In the genomic region with DNA sequence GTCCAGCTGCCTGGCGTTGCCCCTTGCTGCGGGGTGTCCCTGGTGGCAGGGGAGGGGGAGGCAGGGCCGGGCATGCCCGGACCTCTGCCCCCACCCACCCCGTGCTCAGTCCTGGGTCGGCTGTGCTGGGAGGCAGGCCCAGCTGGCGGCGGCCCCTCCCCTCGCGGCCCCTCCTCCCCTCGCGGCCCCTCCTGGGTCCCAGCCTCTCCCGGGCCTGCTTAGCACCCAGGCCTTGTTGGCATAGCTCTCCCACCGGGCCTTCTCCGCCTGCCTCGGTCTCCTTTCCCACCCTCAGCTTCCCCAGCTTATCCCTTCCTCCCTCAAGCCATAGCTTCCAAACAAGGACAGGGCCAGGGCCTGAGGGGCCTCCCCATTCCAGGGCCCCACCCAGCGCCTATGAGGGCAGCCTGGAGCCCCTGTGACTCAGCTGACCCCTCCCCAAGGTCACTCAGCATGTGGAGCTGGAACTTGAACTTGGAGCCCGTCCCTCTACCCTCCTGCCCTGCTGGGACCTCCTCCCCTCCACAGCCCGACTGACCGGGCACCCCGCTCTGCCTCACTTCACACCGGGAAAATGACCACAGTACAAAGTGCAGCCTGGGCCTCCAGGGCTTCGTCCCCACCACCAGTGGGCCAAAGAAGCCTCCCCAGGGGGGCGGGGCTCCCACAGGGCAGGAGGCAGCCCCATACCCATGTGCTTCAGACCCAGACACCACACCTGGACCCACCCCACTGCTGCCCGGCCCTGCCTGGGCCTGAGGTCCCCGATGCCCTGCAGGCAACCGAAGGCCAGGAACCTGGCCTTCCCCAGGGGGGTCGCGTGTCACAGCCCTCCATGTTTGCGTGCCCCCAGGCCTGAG, we compare ENCODE assay signal across 2 cellular contexts.
TF ChIP-seq lines count a peak whose summit lies in the region.

No MANE protein-coding gene starts in this region.

TF ChIP-seq in GM23338, 12 proteins besides CTCF, POLR2A, EP300 and RAD21 (continues in another document):
- TF ChIP-seq JUNB (IDR thresholded peaks at IDR 0.05; ENCODE audit: unreplicated experiment) (no peak), ZNF114 (CRISPR knock-in tag; IDR thresholded peaks at IDR 0.05) (no peak), EZH2 (IDR thresholded peaks at IDR 0.05; ENCODE audit: low read depth, unreplicated experiment) (no peak), STAT1 (IDR thresholded peaks at IDR 0.05; ENCODE audit: unreplicated experiment) (no peak), ZNF331 (CRISPR knock-in tag; IDR thresholded peaks at IDR 0.05; ENCODE audit: low read depth) (no peak), POLR2AphosphoS5 (IDR thresholded peaks at IDR 0.05; ENCODE audit: low read depth) (no peak)
- TF ChIP-seq, protein P1, sequence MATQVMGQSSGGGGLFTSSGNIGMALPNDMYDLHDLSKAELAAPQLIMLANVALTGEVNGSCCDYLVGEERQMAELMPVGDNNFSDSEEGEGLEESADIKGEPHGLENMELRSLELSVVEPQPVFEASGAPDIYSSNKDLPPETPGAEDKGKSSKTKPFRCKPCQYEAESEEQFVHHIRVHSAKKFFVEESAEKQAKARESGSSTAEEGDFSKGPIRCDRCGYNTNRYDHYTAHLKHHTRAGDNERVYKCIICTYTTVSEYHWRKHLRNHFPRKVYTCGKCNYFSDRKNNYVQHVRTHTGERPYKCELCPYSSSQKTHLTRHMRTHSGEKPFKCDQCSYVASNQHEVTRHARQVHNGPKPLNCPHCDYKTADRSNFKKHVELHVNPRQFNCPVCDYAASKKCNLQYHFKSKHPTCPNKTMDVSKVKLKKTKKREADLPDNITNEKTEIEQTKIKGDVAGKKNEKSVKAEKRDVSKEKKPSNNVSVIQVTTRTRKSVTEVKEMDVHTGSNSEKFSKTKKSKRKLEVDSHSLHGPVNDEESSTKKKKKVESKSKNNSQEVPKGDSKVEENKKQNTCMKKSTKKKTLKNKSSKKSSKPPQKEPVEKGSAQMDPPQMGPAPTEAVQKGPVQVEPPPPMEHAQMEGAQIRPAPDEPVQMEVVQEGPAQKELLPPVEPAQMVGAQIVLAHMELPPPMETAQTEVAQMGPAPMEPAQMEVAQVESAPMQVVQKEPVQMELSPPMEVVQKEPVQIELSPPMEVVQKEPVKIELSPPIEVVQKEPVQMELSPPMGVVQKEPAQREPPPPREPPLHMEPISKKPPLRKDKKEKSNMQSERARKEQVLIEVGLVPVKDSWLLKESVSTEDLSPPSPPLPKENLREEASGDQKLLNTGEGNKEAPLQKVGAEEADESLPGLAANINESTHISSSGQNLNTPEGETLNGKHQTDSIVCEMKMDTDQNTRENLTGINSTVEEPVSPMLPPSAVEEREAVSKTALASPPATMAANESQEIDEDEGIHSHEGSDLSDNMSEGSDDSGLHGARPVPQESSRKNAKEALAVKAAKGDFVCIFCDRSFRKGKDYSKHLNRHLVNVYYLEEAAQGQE (IDR thresholded peaks at IDR 0.05; ENCODE audit: unreplicated experiment): no peak
- TF ChIP-seq, protein P2, sequence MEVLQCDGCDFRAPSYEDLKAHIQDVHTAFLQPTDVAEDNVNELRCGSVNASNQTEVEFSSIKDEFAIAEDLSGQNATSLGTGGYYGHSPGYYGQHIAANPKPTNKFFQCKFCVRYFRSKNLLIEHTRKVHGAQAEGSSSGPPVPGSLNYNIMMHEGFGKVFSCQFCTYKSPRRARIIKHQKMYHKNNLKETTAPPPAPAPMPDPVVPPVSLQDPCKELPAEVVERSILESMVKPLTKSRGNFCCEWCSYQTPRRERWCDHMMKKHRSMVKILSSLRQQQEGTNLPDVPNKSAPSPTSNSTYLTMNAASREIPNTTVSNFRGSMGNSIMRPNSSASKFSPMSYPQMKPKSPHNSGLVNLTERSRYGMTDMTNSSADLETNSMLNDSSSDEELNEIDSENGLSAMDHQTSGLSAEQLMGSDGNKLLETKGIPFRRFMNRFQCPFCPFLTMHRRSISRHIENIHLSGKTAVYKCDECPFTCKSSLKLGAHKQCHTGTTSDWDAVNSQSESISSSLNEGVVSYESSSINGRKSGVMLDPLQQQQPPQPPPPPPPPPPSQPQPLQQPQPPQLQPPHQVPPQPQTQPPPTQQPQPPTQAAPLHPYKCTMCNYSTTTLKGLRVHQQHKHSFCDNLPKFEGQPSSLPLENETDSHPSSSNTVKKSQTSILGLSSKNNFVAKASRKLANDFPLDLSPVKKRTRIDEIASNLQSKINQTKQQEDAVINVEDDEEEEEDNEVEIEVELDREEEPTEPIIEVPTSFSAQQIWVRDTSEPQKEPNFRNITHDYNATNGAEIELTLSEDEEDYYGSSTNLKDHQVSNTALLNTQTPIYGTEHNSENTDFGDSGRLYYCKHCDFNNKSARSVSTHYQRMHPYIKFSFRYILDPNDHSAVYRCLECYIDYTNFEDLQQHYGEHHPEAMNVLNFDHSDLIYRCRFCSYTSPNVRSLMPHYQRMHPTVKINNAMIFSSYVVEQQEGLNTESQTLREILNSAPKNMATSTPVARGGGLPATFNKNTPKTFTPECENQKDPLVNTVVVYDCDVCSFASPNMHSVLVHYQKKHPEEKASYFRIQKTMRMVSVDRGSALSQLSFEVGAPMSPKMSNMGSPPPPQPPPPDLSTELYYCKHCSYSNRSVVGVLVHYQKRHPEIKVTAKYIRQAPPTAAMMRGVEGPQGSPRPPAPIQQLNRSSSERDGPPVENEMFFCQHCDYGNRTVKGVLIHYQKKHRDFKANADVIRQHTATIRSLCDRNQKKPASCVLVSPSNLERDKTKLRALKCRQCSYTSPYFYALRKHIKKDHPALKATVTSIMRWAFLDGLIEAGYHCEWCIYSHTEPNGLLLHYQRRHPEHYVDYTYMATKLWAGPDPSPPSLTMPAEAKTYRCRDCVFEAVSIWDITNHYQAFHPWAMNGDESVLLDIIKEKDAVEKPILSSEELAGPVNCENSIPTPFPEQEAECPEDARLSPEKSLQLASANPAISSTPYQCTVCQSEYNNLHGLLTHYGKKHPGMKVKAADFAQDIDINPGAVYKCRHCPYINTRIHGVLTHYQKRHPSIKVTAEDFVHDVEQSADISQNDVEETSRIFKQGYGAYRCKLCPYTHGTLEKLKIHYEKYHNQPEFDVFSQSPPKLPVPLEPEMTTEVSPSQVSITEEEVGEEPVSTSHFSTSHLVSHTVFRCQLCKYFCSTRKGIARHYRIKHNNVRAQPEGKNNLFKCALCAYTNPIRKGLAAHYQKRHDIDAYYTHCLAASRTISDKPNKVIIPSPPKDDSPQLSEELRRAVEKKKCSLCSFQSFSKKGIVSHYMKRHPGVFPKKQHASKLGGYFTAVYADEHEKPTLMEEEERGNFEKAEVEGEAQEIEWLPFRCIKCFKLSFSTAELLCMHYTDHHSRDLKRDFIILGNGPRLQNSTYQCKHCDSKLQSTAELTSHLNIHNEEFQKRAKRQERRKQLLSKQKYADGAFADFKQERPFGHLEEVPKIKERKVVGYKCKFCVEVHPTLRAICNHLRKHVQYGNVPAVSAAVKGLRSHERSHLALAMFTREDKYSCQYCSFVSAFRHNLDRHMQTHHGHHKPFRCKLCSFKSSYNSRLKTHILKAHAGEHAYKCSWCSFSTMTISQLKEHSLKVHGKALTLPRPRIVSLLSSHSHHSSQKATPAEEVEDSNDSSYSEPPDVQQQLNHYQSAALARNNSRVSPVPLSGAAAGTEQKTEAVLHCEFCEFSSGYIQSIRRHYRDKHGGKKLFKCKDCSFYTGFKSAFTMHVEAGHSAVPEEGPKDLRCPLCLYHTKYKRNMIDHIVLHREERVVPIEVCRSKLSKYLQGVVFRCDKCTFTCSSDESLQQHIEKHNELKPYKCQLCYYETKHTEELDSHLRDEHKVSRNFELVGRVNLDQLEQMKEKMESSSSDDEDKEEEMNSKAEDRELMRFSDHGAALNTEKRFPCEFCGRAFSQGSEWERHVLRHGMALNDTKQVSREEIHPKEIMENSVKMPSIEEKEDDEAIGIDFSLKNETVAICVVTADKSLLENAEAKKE (CRISPR knock-in tag; IDR thresholded peaks at IDR 0.05): no peak

TF ChIP-seq in GM12878, 131 proteins besides CTCF, POLR2A, EP300 and RAD21:
- TF ChIP-seq RUNX3 (IDR thresholded peaks at IDR 0.05; ENCODE audit: low read length): no peak
- TF ChIP-seq, protein P3, sequence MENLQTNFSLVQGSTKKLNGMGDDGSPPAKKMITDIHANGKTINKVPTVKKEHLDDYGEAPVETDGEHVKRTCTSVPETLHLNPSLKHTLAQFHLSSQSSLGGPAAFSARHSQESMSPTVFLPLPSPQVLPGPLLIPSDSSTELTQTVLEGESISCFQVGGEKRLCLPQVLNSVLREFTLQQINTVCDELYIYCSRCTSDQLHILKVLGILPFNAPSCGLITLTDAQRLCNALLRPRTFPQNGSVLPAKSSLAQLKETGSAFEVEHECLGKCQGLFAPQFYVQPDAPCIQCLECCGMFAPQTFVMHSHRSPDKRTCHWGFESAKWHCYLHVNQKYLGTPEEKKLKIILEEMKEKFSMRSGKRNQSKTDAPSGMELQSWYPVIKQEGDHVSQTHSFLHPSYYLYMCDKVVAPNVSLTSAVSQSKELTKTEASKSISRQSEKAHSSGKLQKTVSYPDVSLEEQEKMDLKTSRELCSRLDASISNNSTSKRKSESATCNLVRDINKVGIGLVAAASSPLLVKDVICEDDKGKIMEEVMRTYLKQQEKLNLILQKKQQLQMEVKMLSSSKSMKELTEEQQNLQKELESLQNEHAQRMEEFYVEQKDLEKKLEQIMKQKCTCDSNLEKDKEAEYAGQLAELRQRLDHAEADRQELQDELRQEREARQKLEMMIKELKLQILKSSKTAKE (IDR thresholded peaks at IDR 0.05; ENCODE audit: low read depth, poor library complexity, severe bottlenecking): no peak
- TF ChIP-seq, protein P4, sequence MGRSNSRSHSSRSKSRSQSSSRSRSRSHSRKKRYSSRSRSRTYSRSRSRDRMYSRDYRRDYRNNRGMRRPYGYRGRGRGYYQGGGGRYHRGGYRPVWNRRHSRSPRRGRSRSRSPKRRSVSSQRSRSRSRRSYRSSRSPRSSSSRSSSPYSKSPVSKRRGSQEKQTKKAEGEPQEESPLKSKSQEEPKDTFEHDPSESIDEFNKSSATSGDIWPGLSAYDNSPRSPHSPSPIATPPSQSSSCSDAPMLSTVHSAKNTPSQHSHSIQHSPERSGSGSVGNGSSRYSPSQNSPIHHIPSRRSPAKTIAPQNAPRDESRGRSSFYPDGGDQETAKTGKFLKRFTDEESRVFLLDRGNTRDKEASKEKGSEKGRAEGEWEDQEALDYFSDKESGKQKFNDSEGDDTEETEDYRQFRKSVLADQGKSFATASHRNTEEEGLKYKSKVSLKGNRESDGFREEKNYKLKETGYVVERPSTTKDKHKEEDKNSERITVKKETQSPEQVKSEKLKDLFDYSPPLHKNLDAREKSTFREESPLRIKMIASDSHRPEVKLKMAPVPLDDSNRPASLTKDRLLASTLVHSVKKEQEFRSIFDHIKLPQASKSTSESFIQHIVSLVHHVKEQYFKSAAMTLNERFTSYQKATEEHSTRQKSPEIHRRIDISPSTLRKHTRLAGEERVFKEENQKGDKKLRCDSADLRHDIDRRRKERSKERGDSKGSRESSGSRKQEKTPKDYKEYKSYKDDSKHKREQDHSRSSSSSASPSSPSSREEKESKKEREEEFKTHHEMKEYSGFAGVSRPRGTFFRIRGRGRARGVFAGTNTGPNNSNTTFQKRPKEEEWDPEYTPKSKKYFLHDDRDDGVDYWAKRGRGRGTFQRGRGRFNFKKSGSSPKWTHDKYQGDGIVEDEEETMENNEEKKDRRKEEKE (IDR thresholded peaks at IDR 0.05): no peak
- TF ChIP-seq CBX3 (IDR thresholded peaks at IDR 0.05; ENCODE audit: borderline replicate concordance, low read depth): no peak
